ENCODE assay signal across 2 cellular contexts in the genomic region with DNA sequence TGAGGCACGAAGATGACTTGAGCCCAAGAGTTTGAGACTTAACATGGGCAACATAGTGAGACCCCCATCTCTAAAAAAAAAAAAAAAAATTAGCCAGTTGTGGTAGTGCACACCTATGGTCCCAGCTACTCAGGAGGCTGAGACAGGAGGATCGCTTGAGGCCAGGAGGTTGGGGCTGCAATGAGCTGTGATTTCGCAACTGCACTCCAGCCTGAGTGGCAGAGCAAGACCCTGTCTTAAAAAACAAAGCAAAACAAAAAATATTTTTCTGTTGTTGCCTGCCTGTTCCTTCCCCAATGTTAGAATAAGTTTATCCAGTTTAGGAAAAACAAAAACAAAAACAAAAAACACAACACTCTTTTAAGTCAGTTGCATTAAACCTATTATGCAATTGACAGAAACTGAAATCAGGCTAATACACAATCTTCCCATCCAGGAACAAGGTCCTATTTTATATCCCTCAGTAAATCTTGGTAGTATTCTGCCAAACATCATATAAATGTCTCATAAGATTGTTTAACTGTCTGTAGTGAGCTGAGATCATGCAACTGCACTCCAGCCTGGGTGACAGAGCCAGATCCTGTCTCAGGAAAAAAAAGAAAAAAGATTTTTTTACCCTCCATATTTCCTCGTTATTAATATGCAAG.
TF ChIP-seq lines count a peak whose summit lies in the region.

No MANE protein-coding gene starts in this region.

TF ChIP-seq in IMR-90, 13 proteins besides CTCF, POLR2A, EP300 and RAD21:
- no peak for TF ChIP-seq NFE2L2 (IDR thresholded peaks at IDR 0.05; ENCODE audit: low read depth, low read length)
- TF ChIP-seq CEBPB (IDR thresholded peaks at IDR 0.05; ENCODE audit: low read depth, low read length): peak; percentile 67
- TF ChIP-seq FOS (IDR thresholded peaks at IDR 0.05; ENCODE audit: low read depth, low read length): no peak

TF ChIP-seq in K562, 482 proteins besides CTCF, POLR2A, EP300 and RAD21:
- no peak for TF ChIP-seq HDAC8 (tag; IDR thresholded peaks at IDR 0.05)
- no peak for TF ChIP-seq KLF10 (CRISPR knock-in tag; IDR thresholded peaks at IDR 0.05)
- peak; percentile 50; the same call in 1 of the 2 replicates for TF ChIP-seq CEBPG (CRISPR knock-in tag; IDR thresholded peaks at IDR 0.05)
- TF ChIP-seq CEBPG (tag; conservative IDR thresholded peaks at IDR 0.05 in 1 of 2, IDR thresholded peaks at IDR 0.05 in 1 of 2): peak; percentile 74 to 77; a peak in 3 of 4 replicates
- peak; percentile 87 for TF ChIP-seq CEBPB (tag; IDR thresholded peaks at IDR 0.05)
